ENCODE assay signal across 8 cellular contexts in the genomic region with DNA sequence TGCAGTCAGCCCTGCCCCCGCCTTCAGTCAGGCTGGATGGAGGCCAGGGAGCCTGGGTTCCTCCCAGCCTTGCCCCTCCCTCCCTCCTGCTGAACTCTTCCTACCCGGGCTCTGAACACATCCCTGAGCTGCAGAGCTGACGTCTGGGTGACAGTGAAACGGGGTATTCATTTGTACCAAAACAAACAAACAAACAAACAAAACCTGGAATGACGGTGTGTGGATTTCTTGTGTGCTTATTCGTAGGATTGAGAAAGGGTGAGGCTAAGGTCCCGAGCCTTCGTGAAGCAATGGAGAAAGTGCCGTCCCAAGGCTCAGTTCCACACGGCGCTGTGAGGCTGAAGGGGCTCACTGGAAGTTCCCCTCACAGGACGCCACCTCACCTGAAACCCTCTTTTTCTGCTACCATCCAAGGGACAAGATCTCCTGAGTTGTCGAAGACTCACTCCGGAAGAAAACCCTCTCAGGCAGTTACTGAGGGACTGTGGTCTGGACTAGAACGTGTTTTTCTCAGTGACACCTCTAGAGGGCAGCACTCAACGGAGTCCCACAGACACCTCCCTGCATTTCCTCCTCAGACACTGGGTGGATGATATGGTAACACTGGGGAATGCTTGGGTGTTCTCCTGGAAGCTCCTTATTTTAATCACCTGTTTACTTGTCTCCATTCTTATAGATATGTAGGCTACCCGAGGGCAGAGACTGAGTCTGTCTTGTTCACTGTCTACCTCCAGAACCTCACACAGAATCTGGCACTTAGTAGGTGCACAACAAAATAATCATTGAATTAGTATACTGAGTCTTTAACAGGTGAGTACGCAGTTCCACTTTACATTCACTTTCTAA. TPM values are rescaled to one million over a fixed set of nuclear protein-coding genes. Genes with fewer than 3 reads are reported as not detected.
DNase-seq lines count a peak whose midpoint lies in the region; ATAC-seq and TF ChIP-seq lines count a peak whose summit lies in the region.

No MANE protein-coding gene starts in this region.

- H3K27ac ChIP-seq in colonic mucosa = no peak overlapping the region
- H3K27ac ChIP-seq in left lung = peak overlapping the region; percentile 55 to 62

- ATAC-seq in GM19025 (IDR thresholded peaks at IDR 0.05; ENCODE audit: low read depth, unreplicated experiment) (peak; percentile 99), HG03280 (IDR thresholded peaks at IDR 0.05; ENCODE audit: unreplicated experiment) (peak; percentile 98), left lung (peak; percentile 100)

- H3K4me3 ChIP-seq in colonic mucosa (peak overlapping the region; percentile 62), left lung (peak overlapping the region; percentile 32 to 45)

- no peaks in the 10 kb centered on the region for H3K4me1 ChIP-seq in colonic mucosa
- H3K4me1 ChIP-seq in left lung = peaks cover 0 to 7% of the 10 kb centered on the region in 2 donors

- H3K36me3 ChIP-seq in colonic mucosa (no peaks in the 10 kb centered on the region), left lung (no peaks in the 10 kb centered on the region)

- DNase-seq in Ammon's horn (ENCODE audit: low spot score) (peak; percentile 78), NCI-H345 (lab: John Stamatoyannopoulos, UW) (peak; percentile 76), colonic mucosa (peak; percentile 82), left lung (peak; percentile 62 to 78)
- DNase-seq in activated CD4-positive, alpha-beta T cell treated with anti-CD3 and anti-CD28 coated beads for 1 hour = peak; percentile 43
- peak; percentile 46 for DNase-seq in stimulated activated CD4-positive, alpha-beta T cell treated with anti-CD3 and anti-CD28 coated beads, Interleukin-4, amount 100 ng/mL, for 1 hour

- H3K9me3 ChIP-seq in colonic mucosa (no peaks in the 10 kb centered on the region), left lung (no peaks in the 10 kb centered on the region)

- no peaks in the 10 kb centered on the region for H3K27me3 ChIP-seq in colonic mucosa
- H3K27me3 ChIP-seq in left lung = no peaks in the 10 kb centered on the region

- peak; percentile 78 for TF ChIP-seq CTCF in colonic mucosa (IDR thresholded peaks at IDR 0.05)
- TF ChIP-seq CTCF in left lung (IDR thresholded peaks at IDR 0.05) = peak; percentile 77 to 80

- intact Hi-C loops in colonic mucosa (cut with DNase I) (no loop called here), left lung (cut with DNase I) (no loop called here)

- H3K9ac ChIP-seq in colonic mucosa (ENCODE audit: low read depth in 2 of 2, low read length in 2 of 2) = peak overlapping the region; percentile 13 to 57

RNA-seq across cellular contexts. Expression of gene GSTA3, which starts 27.3 kb away (rescaled TPM):
- not detected for total RNA-seq in colonic mucosa
- under 1 TPM in 1 of 2 donors, not detected in 1; 0.50 TPM for total RNA-seq in left lung

RNA-seq across cellular contexts. Expression of gene GSTA5, which starts 41.6 kb away (rescaled TPM):
- total RNA-seq in colonic mucosa (not detected), left lung (not detected)
